ENCODE assay signal across 11 cellular contexts in the genomic region with DNA sequence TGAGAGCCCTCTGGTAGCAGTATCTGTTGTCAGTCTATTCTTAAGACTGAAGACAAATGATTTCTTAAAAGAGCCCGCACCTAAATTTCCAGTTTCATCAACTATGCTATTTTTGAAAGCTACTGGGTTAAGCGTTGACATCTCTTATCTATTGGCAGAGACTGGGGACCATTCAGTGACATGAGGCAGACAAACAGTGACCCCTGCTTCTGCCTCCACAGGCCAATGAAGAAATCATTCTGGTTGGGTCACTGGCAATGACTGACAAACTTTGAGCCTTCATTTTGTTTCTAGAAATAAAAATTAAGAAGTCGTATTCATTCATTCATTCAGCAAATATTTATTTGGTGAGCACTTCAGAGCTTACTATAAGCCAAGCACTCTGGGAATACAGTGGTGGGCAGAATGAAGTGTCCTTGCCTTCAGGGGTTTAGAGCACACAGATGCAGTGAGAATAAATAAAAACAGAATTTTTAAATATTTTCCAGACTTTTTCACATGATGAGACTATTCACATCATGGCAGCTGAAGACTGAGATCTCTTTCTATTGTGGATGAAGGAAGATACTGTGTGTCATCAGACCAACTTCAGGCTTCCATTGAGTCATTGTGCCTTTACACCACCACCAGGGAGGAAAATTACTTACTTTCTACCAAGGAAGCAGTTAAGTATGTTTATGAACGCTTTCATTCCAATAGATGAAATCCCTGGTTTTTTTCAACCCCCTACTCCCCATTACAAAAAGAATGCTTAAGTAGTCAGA. TPM values are rescaled to one million over a fixed set of nuclear protein-coding genes. Genes with fewer than 3 reads are reported as not detected.
A peak's percentile ranks its signal among the peaks of the same experiment; 100 is the strongest.
DNase-seq lines count a peak whose midpoint lies in the region; ATAC-seq and TF ChIP-seq lines count a peak whose summit lies in the region.
"Had no signal": no experiment of that assay in that cellular context is flagged by ENCODE, and none has a peak within 500 bp of the region (broad histone marks: within the 10 kb centered on the region; RNA-seq: fewer than 3 reads in every experiment).

No MANE protein-coding gene starts in this region.

- H3K27me3 ChIP-seq in PC-9 (ENCODE audit: insufficient read depth, low read depth): no peaks in the 10 kb centered on the region
- no peaks in the 10 kb centered on the region for H3K27me3 ChIP-seq in lower lobe of right lung (ENCODE audit: low read depth)
- no peaks in the 10 kb centered on the region for H3K27me3 ChIP-seq in upper lobe of left lung

- no peak for TF ChIP-seq EP300 in upper lobe of left lung (IDR thresholded peaks at IDR 0.05)

- peaks cover 16% of the 10 kb centered on the region; the same call in 1 of the 2 replicates for H3F3A ChIP-seq in PC-9 (ENCODE audit: insufficient read depth, low read depth)

- peak overlapping the region; percentile 62 for H3K4me2 ChIP-seq in PC-9

- H3K79me2 ChIP-seq in PC-9 (ENCODE audit: low read depth): no peaks in the 10 kb centered on the region

- POLR2A ChIA-PET in PC-9 (lab: Charles Lee; ENCODE audit: unreplicated experiment): interaction anchor here (0.7 kb wide), 2 partner anchors 89 to 133 kb away, joined by 3 to 5 read pairs; no protein-coding TSS in a partner anchor

- H3K4me1 ChIP-seq in PC-9 (replicated peaks; ENCODE audit: insufficient read depth): peaks cover 20% of the 10 kb centered on the region
- peaks cover 24% of the 10 kb centered on the region for H3K4me1 ChIP-seq in lower lobe of right lung
- H3K4me1 ChIP-seq in upper lobe of left lung: peaks cover 7 to 31% (median 13%) of the 10 kb centered on the region in 4 donors

- peak overlapping the region; percentile 59; the same call in 1 of the 2 replicates for H2AFZ ChIP-seq in PC-9

- H3K9me2 ChIP-seq in PC-9 (ENCODE audit: insufficient read depth): no peaks in the 10 kb centered on the region

- TF ChIP-seq CTCF in PC-9 (conservative IDR thresholded peaks at IDR 0.05) (no peak), epithelial cell of proximal tubule (conservative IDR thresholded peaks at IDR 0.05; ENCODE audit: low read depth, low read length) (no peak), lower lobe of right lung (IDR thresholded peaks at IDR 0.05) (no peak), upper lobe of left lung (IDR thresholded peaks at IDR 0.05) (no peak)

- H3K9me3 ChIP-seq in PC-9 (ENCODE audit: insufficient read depth, low read depth): no peaks in the 10 kb centered on the region
- no peaks in the 10 kb centered on the region for H3K9me3 ChIP-seq in lower lobe of right lung
- no peaks in the 10 kb centered on the region for H3K9me3 ChIP-seq in upper lobe of left lung

- intact Hi-C loops in PC-9 (cut with micrococcal nuclease; ENCODE audit: unreplicated experiment) (loop anchor here (5.0 kb wide), 1 partner anchor 191 kb away; no protein-coding TSS in a partner anchor), lower lobe of right lung (cut with DNase I) (no loop called here)

- H4K20me1 ChIP-seq in PC-9 (ENCODE audit: insufficient read depth): no peaks in the 10 kb centered on the region

- no peaks in the 10 kb centered on the region for H3K36me3 ChIP-seq in PC-9 (ENCODE audit: low read depth)
- H3K36me3 ChIP-seq in lower lobe of right lung: no peaks in the 10 kb centered on the region
- no peaks in the 10 kb centered on the region for H3K36me3 ChIP-seq in upper lobe of left lung

- no peak for DNase-seq in PC-9
- DNase-seq in epithelial cell of proximal tubule (ENCODE audit: low read depth): no peak
- DNase-seq in lower lobe of right lung: no peak
- no peak for DNase-seq in upper lobe of left lung
- DNase-seq in A172 (ENCODE audit: low spot score): no peak
- DNase-seq in COR-L47 (lab: John Stamatoyannopoulos, UW): no peak
- DNase-seq: NCI-H1436; stimulated activated CD4-positive, alpha-beta T cell treated with anti-CD3 and anti-CD28 coated beads, Interleukin-2, amount 100 ng/mL, for 24 hours; stimulated activated naive CD4-positive, alpha-beta T cell had no signal

- WGBS in upper lobe of left lung, 2 donors: 51 to 53% methylated on average over 4 of the region's 4 CpGs

- ATAC-seq in lower lobe of right lung (no peak), upper lobe of left lung (ENCODE audit: low FRiP score in 2 of 2) (no peak), GM19452 (IDR thresholded peaks at IDR 0.05; ENCODE audit: unreplicated experiment) (no peak)

- peak overlapping the region; percentile 11; the same call in 1 of the 2 replicates for H3K4me3 ChIP-seq in PC-9
- peak overlapping the region; percentile 45 for H3K4me3 ChIP-seq in epithelial cell of proximal tubule (ENCODE audit: low read depth, low read length)
- H3K4me3 ChIP-seq in lower lobe of right lung: no peak overlapping the region
- peak overlapping the region in 1 of 4 donors; percentile 37 for H3K4me3 ChIP-seq in upper lobe of left lung

- TF ChIP-seq POLR2A in upper lobe of left lung (IDR thresholded peaks at IDR 0.05): no peak

- CTCF ChIA-PET in PC-9 (lab: Charles Lee): no interaction called here

- BruUV-seq in PC-9 (replicated peaks; lab: Mats Ljungman, UMichigan): no TSS peak

- H3K27ac ChIP-seq in PC-9 (peak overlapping the region; percentile 62), lower lobe of right lung (peak overlapping the region; percentile 78), upper lobe of left lung (peak overlapping the region in 3 of 4 donors; percentile 52 to 62 (median 59))

RNA-seq across cellular contexts. Expression of a gene that starts 36.0 kb away (rescaled TPM):
- total RNA-seq in PC-9 (2021): 15.7 and 16.4 TPM in 2 replicates
- 11.6 and 20.3 TPM in 2 replicates for total RNA-seq in epithelial cell of proximal tubule
- total RNA-seq in lower lobe of right lung: 49.3 TPM
- total RNA-seq in upper lobe of left lung: 10 to 100 TPM; 35.4 to 83.2 (median 58.1) TPM
- 9.3 and 14.2 TPM in 2 replicates for total RNA-seq in A172 (2014; rRNA removed; shearing (Covaris generic))
- total RNA-seq: activated T-helper 2 cell treated with anti-CD3 and anti-CD28 coated beads, Interferon-gamma antibody, Interleukin-2, Interleukin-4, amounts not matched to agents 10 μg/mL and 5 μg/mL and 100 μg/mL, durations not matched to agents 14 hours and 24 hours and 36 hours had no signal
